In the genomic region with DNA sequence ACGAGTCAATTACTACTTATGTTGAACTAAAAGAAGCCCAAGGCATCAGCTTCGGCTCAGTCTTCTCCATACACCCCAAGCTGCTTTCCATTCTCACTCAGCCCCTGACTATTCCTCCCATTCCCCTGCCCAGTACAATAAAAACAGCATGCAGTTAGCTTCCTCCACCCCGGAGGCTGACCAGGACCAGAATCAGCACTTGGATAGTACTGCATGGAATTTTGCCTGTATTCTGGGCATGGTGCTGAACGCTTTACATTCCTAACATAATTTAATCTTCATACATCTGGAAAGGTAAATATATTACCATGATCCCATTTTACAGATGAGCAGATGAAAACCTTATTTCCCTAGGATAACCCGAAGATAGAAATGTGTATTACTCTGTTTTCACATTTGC, we compare ENCODE assay signal across 22 cellular contexts. TPM values are rescaled to one million over a fixed set of nuclear protein-coding genes. Genes with fewer than 3 reads are reported as not detected.
DNase-seq lines count a peak whose midpoint lies in the region; ATAC-seq and TF ChIP-seq lines count a peak whose summit lies in the region.
"Had no signal": no experiment of that assay in that cellular context is flagged by ENCODE, and none has a peak within 500 bp of the region (broad histone marks: within the 10 kb centered on the region; RNA-seq: fewer than 3 reads in every experiment).

No MANE protein-coding gene starts in this region.

- no peak overlapping the region for H3K18ac ChIP-seq in neuronal stem cell (ENCODE audit: low read length)

- no peak overlapping the region for H2BK12ac ChIP-seq in neuronal stem cell (ENCODE audit: low read length)

- H2AK5ac ChIP-seq in neuronal stem cell (ENCODE audit: low read depth, low read length), result peak overlapping the region; percentile 24

- CTCF ChIA-PET in HEK293 (lab: Yijun Ruan, JAX), result no interaction called here

- H2BK120ac ChIP-seq in neuronal stem cell (ENCODE audit: low read depth, low read length), result no peak overlapping the region

- H2BK5ac ChIP-seq in neuronal stem cell (ENCODE audit: low read length), result no peak overlapping the region

- H3K27ac ChIP-seq in HEK293 (ENCODE audit: extremely low read depth, low read depth, low read length) (no peak overlapping the region), neuronal stem cell (replicated peaks; ENCODE audit: low read length) (no peak overlapping the region)
- H3K27ac ChIP-seq: 22Rv1; BLaER1 treated with 17β-estradiol and CSF1 and Interleukin-3, amounts not matched to agents 10 nM and 100 nM had no signal

- no peak overlapping the region for H2BK15ac ChIP-seq in neuronal stem cell (ENCODE audit: low read length)

- H3K4me3 ChIP-seq in HEK293 (ENCODE audit: low read depth, low read length) (no peak overlapping the region), neuronal stem cell (ENCODE audit: low read length in 2 of 2) (no peak overlapping the region)
- H3K4me3 ChIP-seq: BLaER1 treated with 17β-estradiol and CSF1 and Interleukin-3, amounts not matched to agents 10 nM and 100 nM; GM23338 had no signal

- no peaks in the 10 kb centered on the region for H3K4me1 ChIP-seq in HEK293 (ENCODE audit: control insufficient read depth, insufficient read depth, low read length)
- H3K4me1 ChIP-seq in neuronal stem cell (ENCODE audit: control insufficient read depth in 2 of 2, insufficient read depth in 1 of 2, low read depth in 1 of 2, low read length in 2 of 2), result peaks cover 9 to 11% of the 10 kb centered on the region in 2 donors
- H3K4me1 ChIP-seq: BE2C; BLaER1 treated with 17β-estradiol and CSF1 and Interleukin-3, amounts not matched to agents 10 nM and 100 nM had no signal

- no peaks in the 10 kb centered on the region for H3K79me1 ChIP-seq in neuronal stem cell (ENCODE audit: low read depth, low read length)

- H3K36me3 ChIP-seq in HEK293 (ENCODE audit: control insufficient read depth in 2 of 2, insufficient read depth in 1 of 2, low read length in 2 of 2) (no peaks in the 10 kb centered on the region), neuronal stem cell (replicated peaks in 1 of 2; ENCODE audit: control insufficient read depth in 2 of 2, insufficient read depth in 2 of 2, low read length in 2 of 2) (no peaks in the 10 kb centered on the region)
- H3K36me3 ChIP-seq: BE2C; BLaER1 treated with 17β-estradiol and CSF1 and Interleukin-3, amounts not matched to agents 10 nM and 100 nM had no signal

- no peak overlapping the region for H3K23ac ChIP-seq in neuronal stem cell (ENCODE audit: low read depth, low read length, poor library complexity)

- H3K4me2 ChIP-seq in neuronal stem cell (ENCODE audit: insufficient read depth, low read length, poor library complexity, severe bottlenecking), result no peak overlapping the region
- H3K4me2 ChIP-seq: BLaER1 treated with 17β-estradiol and CSF1 and Interleukin-3, amounts not matched to agents 10 nM and 100 nM; GM23338 had no signal

- no peaks in the 10 kb centered on the region for H3K27me3 ChIP-seq in neuronal stem cell (ENCODE audit: control insufficient read depth in 3 of 3, insufficient read depth in 3 of 3, low read depth in 1 of 3, low read length in 3 of 3)
- H3K27me3 ChIP-seq: BLaER1 treated with 17β-estradiol and CSF1 and Interleukin-3, amounts not matched to agents 10 nM and 100 nM had no signal

- ATAC-seq in SK-N-SH treated with all-trans-retinoic acid at 6 μM for 48 hours (peak; percentile 42; the same call in 2 of the 3 replicates), GM21447 (IDR thresholded peaks at IDR 0.05; ENCODE audit: unreplicated experiment) (no peak), HG03095 (IDR thresholded peaks at IDR 0.05; ENCODE audit: unreplicated experiment) (no peak)
- ATAC-seq: GM23338, HCT116 had no signal

- no CpG with 5 or more reads among the region's 5 CpGs for WGBS in neuronal stem cell (ENCODE audit: extremely low coverage in 2 of 2, insufficient read length in 2 of 2, insufficient replicate concordance in 1 of 2), 2 donors

- H4K91ac ChIP-seq in neuronal stem cell (ENCODE audit: low read depth, low read length, poor library complexity), result no peak overlapping the region

- DNase-seq in AG08395 (ENCODE audit: low spot score) (peak; percentile 17), neuronal stem cell (ENCODE audit: low spot score) (no peak), NOMO-1 treated with dmso at 0.1 percent for 144 hours (lab: John Stamatoyannopoulos, UW; ENCODE audit: unreplicated experiment) (no peak), activated gamma-delta T cell (lab: John Stamatoyannopoulos, UW) (no peak)
- DNase-seq: AML-193; BE2C; CD4-positive, alpha-beta T cell; CD8-positive, alpha-beta memory T cell; DMS 273 treated with DMSO at 0.1 percent for 48 hours; DMS79; EL; GF-D8; H9; HFFc6 had no signal

- no peak for TF ChIP-seq CTCF in HEK293 (tag by site-specific recombination; IDR thresholded peaks at IDR 0.05)

- no peaks in the 10 kb centered on the region for H3K9me3 ChIP-seq in HEK293 (ENCODE audit: control insufficient read depth, insufficient read depth, low read depth, low read length)
- no peaks in the 10 kb centered on the region for H3K9me3 ChIP-seq in neuronal stem cell (replicated peaks in 1 of 2; ENCODE audit: control insufficient read depth in 2 of 2, insufficient read depth in 1 of 2, low read depth in 1 of 2, low read length in 2 of 2)
- H3K9me3 ChIP-seq: BE2C; BLaER1 treated with 17β-estradiol and CSF1 and Interleukin-3, amounts not matched to agents 10 nM and 100 nM had no signal

- POLR2A ChIA-PET in HEK293 (lab: Yijun Ruan, JAX), result interaction anchor here (0.8 kb wide), 1 partner anchor 62 kb away, joined by 3 read pairs; no protein-coding TSS in a partner anchor

- no peak overlapping the region for H3K14ac ChIP-seq in neuronal stem cell (ENCODE audit: low read length)

- no peak overlapping the region for H4K8ac ChIP-seq in neuronal stem cell (ENCODE audit: low read depth, low read length)

- no peak overlapping the region for H3K4ac ChIP-seq in neuronal stem cell (ENCODE audit: low read length)

- no peak overlapping the region for H3K9ac ChIP-seq in neuronal stem cell (ENCODE audit: low read depth, low read length, poor library complexity)
- H3K9ac ChIP-seq: BLaER1 treated with 17β-estradiol and CSF1 and Interleukin-3, amounts not matched to agents 10 nM and 100 nM had no signal

- H2AFZ ChIP-seq in neuronal stem cell (ENCODE audit: low read length), result no peak overlapping the region
- H2AFZ ChIP-seq: GM23338 had no signal

TF ChIP-seq in HEK293, 187 proteins besides CTCF, POLR2A, EP300 and RAD21 (continues in another document):
- TF ChIP-seq KLF7 (tag by site-specific recombination; IDR thresholded peaks at IDR 0.05; ENCODE audit: borderline replicate concordance) (no peak), ZBTB8A (tag by site-specific recombination; IDR thresholded peaks at IDR 0.05) (no peak), ZNF777 (tag by site-specific recombination; IDR thresholded peaks at IDR 0.05; ENCODE audit: borderline replicate concordance) (no peak)

TF ChIP-seq in SK-N-SH treated with all-trans-retinoic acid at 6 μM for 48 hours, 23 proteins besides CTCF, POLR2A, EP300 and RAD21 (continues in another document):
- no peak for TF ChIP-seq BACH2 (CRISPR knock-in tag; IDR thresholded peaks at IDR 0.05; ENCODE audit: borderline replicate concordance)
- no peak for TF ChIP-seq POU6F1 (CRISPR knock-in tag; IDR thresholded peaks at IDR 0.05; ENCODE audit: borderline replicate concordance, low read depth)
- TF ChIP-seq ZNF8 (CRISPR knock-in tag; IDR thresholded peaks at IDR 0.05), result no peak
- TF ChIP-seq ISL1 (CRISPR knock-in tag; IDR thresholded peaks at IDR 0.05), result no peak
- TF ChIP-seq, protein P1, sequence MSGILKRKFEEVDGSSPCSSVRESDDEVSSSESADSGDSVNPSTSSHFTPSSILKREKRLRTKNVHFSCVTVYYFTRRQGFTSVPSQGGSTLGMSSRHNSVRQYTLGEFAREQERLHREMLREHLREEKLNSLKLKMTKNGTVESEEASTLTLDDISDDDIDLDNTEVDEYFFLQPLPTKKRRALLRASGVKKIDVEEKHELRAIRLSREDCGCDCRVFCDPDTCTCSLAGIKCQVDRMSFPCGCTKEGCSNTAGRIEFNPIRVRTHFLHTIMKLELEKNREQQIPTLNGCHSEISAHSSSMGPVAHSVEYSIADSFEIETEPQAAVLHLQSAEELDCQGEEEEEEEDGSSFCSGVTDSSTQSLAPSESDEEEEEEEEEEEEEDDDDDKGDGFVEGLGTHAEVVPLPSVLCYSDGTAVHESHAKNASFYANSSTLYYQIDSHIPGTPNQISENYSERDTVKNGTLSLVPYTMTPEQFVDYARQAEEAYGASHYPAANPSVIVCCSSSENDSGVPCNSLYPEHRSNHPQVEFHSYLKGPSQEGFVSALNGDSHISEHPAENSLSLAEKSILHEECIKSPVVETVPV (CRISPR knock-in tag; IDR thresholded peaks at IDR 0.05), result no peak
- no peak for TF ChIP-seq ARNTL (CRISPR knock-in tag; IDR thresholded peaks at IDR 0.05; ENCODE audit: borderline replicate concordance, low read depth)

RNA-seq across cellular contexts. Expression of gene PODXL, which starts 7.5 kb away (rescaled TPM):
- polyA plus RNA-seq in neuronal stem cell (2013, experiment 1 of 2), result 42.1 TPM
- polyA plus RNA-seq in neuronal stem cell (2013, experiment 2 of 2), result 42.8 TPM
